Comparison of ENCODE assay signal across 1 cellular context in genomic region chr6:27019651-27020552, GRCh38.
TF ChIP-seq lines count a peak whose summit lies in the region.

No MANE protein-coding gene starts in this region.

TF ChIP-seq in WTC11, 78 proteins besides CTCF, POLR2A, EP300 and RAD21 (continued from another document):
- TF ChIP-seq HMGXB4 (CRISPR knock-in tag; IDR thresholded peaks at IDR 0.05) (peak; percentile 98), ZNF416 (CRISPR knock-in tag; IDR thresholded peaks at IDR 0.05) (peak; percentile 68; the same call in 1 of the 2 replicates)
- TF ChIP-seq, protein P1, sequence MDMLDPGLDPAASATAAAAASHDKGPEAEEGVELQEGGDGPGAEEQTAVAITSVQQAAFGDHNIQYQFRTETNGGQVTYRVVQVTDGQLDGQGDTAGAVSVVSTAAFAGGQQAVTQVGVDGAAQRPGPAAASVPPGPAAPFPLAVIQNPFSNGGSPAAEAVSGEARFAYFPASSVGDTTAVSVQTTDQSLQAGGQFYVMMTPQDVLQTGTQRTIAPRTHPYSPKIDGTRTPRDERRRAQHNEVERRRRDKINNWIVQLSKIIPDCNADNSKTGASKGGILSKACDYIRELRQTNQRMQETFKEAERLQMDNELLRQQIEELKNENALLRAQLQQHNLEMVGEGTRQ (CRISPR knock-in tag; IDR thresholded peaks at IDR 0.05): no peak
- TF ChIP-seq, protein P2, sequence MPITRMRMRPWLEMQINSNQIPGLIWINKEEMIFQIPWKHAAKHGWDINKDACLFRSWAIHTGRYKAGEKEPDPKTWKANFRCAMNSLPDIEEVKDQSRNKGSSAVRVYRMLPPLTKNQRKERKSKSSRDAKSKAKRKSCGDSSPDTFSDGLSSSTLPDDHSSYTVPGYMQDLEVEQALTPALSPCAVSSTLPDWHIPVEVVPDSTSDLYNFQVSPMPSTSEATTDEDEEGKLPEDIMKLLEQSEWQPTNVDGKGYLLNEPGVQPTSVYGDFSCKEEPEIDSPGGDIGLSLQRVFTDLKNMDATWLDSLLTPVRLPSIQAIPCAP (CRISPR knock-in tag; IDR thresholded peaks at IDR 0.05): 0 out of 2 replicates have a peak, but pooled peaks have one; percentile 47
